Comparison of ENCODE assay signal across 35 cellular contexts in the genomic region with DNA sequence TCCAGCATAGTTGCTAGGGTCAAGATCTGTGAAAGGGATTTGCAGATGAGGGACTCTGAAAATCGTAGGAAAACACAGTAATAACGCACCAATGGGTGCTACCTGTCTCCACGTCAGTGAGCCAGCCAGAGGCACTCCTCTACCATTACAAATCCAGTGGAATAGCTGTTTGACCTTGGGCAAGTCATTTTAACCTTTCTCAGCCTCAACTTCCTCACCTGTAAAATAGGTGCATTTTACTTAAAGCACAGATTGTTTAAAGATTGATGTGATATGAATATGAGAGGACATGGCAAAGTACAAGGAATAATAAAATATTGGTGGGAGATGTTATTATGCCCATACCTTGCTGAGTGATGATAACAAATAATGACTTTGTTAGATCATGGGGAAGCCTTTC.
A peak's percentile ranks its signal among the peaks of the same experiment; 100 is the strongest.
DNase-seq lines count a peak whose midpoint lies in the region; ATAC-seq, FAIRE-seq and TF ChIP-seq lines count a peak whose summit lies in the region.
"Had no signal": no experiment of that assay in that cellular context is flagged by ENCODE, and none has a peak within 500 bp of the region (broad histone marks: within the 10 kb centered on the region; RNA-seq: fewer than 3 reads in every experiment).

No MANE protein-coding gene starts in this region.

- no peak for ATAC-seq in K562
- ATAC-seq: A549; CD8-positive, alpha-beta T cell had no signal

- peak overlapping the region; percentile 98 for H3K27ac ChIP-seq in SK-N-MC
- H3K27ac ChIP-seq in K562 (ENCODE audit: extremely low read depth, low read depth, low read length): no peak overlapping the region
- H3K27ac ChIP-seq: 22Rv1; A549; BLaER1; BLaER1 treated with 17β-estradiol and CSF1 and Interleukin-3, amounts not matched to agents 10 nM and 100 nM; C4-2B had no signal

- DNase-seq in SK-N-MC (ENCODE audit: low read depth, low spot score): no peak
- no peak for DNase-seq in K562 (ENCODE audit: extremely low read depth in 1 of 4, low spot score in 3 of 4)
- DNase-seq in stimulated activated CD4-positive, alpha-beta T cell treated with anti-CD3 and anti-CD28 coated beads, Interleukin-1b, Interleukin-23, amount 100 ng/mL, for 48 hours: no peak
- DNase-seq in mesothelial cell of epicardium (ENCODE audit: low spot score in 2 of 2, unreplicated experiment in 2 of 2): no peak
- DNase-seq in activated CD4-positive, alpha-beta T cell treated with anti-CD3 and anti-CD28 coated beads, Interleukin-2, amount 10 ng/mL, durations not matched to agents 24 days and 14 days: no peak
- DNase-seq: 8988T; ACHN; AML-193; BE2C; C1 segment of cervical spinal cord; Caco-2; Calu3; CD4-positive, alpha-beta memory T cell; CD4-positive, alpha-beta T cell; CD4-positive, CD25-positive, alpha-beta regulatory T cell; CD8-positive, alpha-beta memory T cell; CD8-positive, alpha-beta T cell; COR-L47; DMS 273 treated with DMSO at 0.1 percent for 48 hours; DMS153; DMS53; DMS79; DMS79 treated with DMSO at 0.1 percent for 48 hours; DND-41; EL had no signal

- intact Hi-C loops in K562 (cut with micrococcal nuclease): no loop called here
- intact Hi-C loops in activated CD4-positive, alpha-beta T cell treated with anti-CD3 and anti-CD28 coated beads, Interleukin-2, amount 10 ng/mL, durations not matched to agents 24 days and 14 days (cut with micrococcal nuclease): no loop called here

- no peaks in the 10 kb centered on the region for H3K9me1 ChIP-seq in K562 (ENCODE audit: control insufficient read depth, insufficient read depth, low read length)

- H3K79me2 ChIP-seq in K562 (ENCODE audit: control insufficient read depth, insufficient read depth, low read length): no peaks in the 10 kb centered on the region

- TF ChIP-seq RAD21 in K562 (CRISPR knock-in tag; conservative IDR thresholded peaks at IDR 0.05 in 1 of 2, IDR thresholded peaks at IDR 0.05 in 1 of 2): no peak

- no peak overlapping the region for H2AFZ ChIP-seq in K562 (ENCODE audit: low read depth, low read length)

- FAIRE-seq in K562 (lab: Jason Lieb, UNC): no peak
- FAIRE-seq: A204.1, A549, D721Med had no signal

- TF ChIP-seq POLR2A in K562 (conservative IDR thresholded peaks at IDR 0.05): no peak

- no TSS peak for BruUV-seq in K562 (replicated peaks; lab: Mats Ljungman, UMichigan)

- H3K4me1 Mint-ChIP-seq in nephron (peaks cover 74% of the 10 kb centered on the region), mesothelial cell of epicardium (peaks cover 28% of the 10 kb centered on the region)
- no peaks in the 10 kb centered on the region for H3K4me1 Mint-ChIP-seq in activated CD4-positive, alpha-beta T cell treated with anti-CD3 and anti-CD28 coated beads, Interleukin-2, amount 10 ng/mL, durations not matched to agents 24 days and 14 days
- H3K4me1 Mint-ChIP-seq: B cell; CD4-positive, alpha-beta memory T cell; CD4-positive, CD25-positive, alpha-beta regulatory T cell; CD8-positive, alpha-beta memory T cell had no signal

- TF ChIP-seq EP300 in K562 (IDR thresholded peaks at IDR 0.05; ENCODE audit: low read length): no peak

- H3K9ac ChIP-seq in SK-N-MC (ENCODE audit: insufficient read length): no peak overlapping the region
- H3K9ac ChIP-seq in K562 (ENCODE audit: insufficient read depth in 1 of 2, low read depth in 2 of 2, low read length in 2 of 2): no peak overlapping the region
- H3K9ac ChIP-seq: BLaER1; BLaER1 treated with 17β-estradiol and CSF1 and Interleukin-3, amounts not matched to agents 10 nM and 100 nM had no signal

- H3K27ac Mint-ChIP-seq in nephron: peak overlapping the region in 2 of 3 experiments; percentile 77 to 94
- H3K27ac Mint-ChIP-seq in mesothelial cell of epicardium: no peak overlapping the region
- H3K27ac Mint-ChIP-seq in activated CD4-positive, alpha-beta T cell treated with anti-CD3 and anti-CD28 coated beads, Interleukin-2, amount 10 ng/mL, durations not matched to agents 24 days and 14 days: no peak overlapping the region
- H3K27ac Mint-ChIP-seq: B cell; CD14-positive monocyte; CD4-positive, alpha-beta memory T cell; CD4-positive, alpha-beta T cell; CD4-positive, CD25-positive, alpha-beta regulatory T cell; CD8-positive, alpha-beta memory T cell; CD8-positive, alpha-beta T cell had no signal

- CTCF ChIA-PET in K562 (lab: Yijun Ruan, JAX; ENCODE audit: low intra/inter-chr PET ratio): no interaction called here

- H3K36me3 ChIP-seq in SK-N-MC (ENCODE audit: insufficient read depth, low read length) (no peaks in the 10 kb centered on the region), K562 (ENCODE audit: control insufficient read depth, insufficient read depth, low read length) (no peaks in the 10 kb centered on the region)
- H3K36me3 ChIP-seq: BE2C; BLaER1; BLaER1 treated with 17β-estradiol and CSF1 and Interleukin-3, amounts not matched to agents 10 nM and 100 nM had no signal

- POLR2A ChIA-PET in K562 (lab: Yijun Ruan, JAX): interaction anchor here (0.6 kb wide), 1 partner anchor 21 kb away, joined by 3 read pairs; no protein-coding TSS in a partner anchor

- WGBS in K562 (ENCODE audit: insufficient coverage, low coverage, missing lambda C conversion rate): 0% methylated on average over 3 of the region's 3 CpGs

- H3K36me3 Mint-ChIP-seq in nephron (ENCODE audit: low read depth) (peaks cover 10% of the 10 kb centered on the region), mesothelial cell of epicardium (peaks cover 1% of the 10 kb centered on the region)
- no peaks in the 10 kb centered on the region for H3K36me3 Mint-ChIP-seq in activated CD4-positive, alpha-beta T cell treated with anti-CD3 and anti-CD28 coated beads, Interleukin-2, amount 10 ng/mL, durations not matched to agents 24 days and 14 days (ENCODE audit: low read depth)
- H3K36me3 Mint-ChIP-seq: CD14-positive monocyte; CD4-positive, alpha-beta memory T cell; CD4-positive, CD25-positive, alpha-beta regulatory T cell; CD8-positive, alpha-beta memory T cell; CD8-positive, alpha-beta T cell had no signal

- H3K27me3 Mint-ChIP-seq in nephron (ENCODE audit: low read depth) (no peaks in the 10 kb centered on the region), mesothelial cell of epicardium (ENCODE audit: low read depth) (no peaks in the 10 kb centered on the region)
- H3K27me3 Mint-ChIP-seq in activated CD4-positive, alpha-beta T cell treated with anti-CD3 and anti-CD28 coated beads, Interleukin-2, amount 10 ng/mL, durations not matched to agents 24 days and 14 days: no peaks in the 10 kb centered on the region
- H3K27me3 Mint-ChIP-seq: CD4-positive, CD25-positive, alpha-beta regulatory T cell had no signal

- H3K4me3 ChIP-seq in SK-N-MC: no peak overlapping the region
- no peak overlapping the region for H3K4me3 ChIP-seq in K562
- H3K4me3 ChIP-seq: A549; BLaER1; BLaER1 treated with 17β-estradiol and CSF1 and Interleukin-3, amounts not matched to agents 10 nM and 100 nM had no signal

- H3K27me3 ChIP-seq in K562 (ENCODE audit: control insufficient read depth in 2 of 2, insufficient read depth in 2 of 2, low read length in 2 of 2): peaks cover 11 to 14% of the 10 kb centered on the region in 2 experiments; a peak in 4 of 5 replicates
- H3K27me3 ChIP-seq: BE2C; BLaER1; BLaER1 treated with 17β-estradiol and CSF1 and Interleukin-3, amounts not matched to agents 10 nM and 100 nM had no signal

- H3K4me1 ChIP-seq in K562 (replicated peaks in 1 of 2; ENCODE audit: control insufficient read depth in 2 of 2, insufficient read depth in 2 of 2, low read length in 2 of 2): no peaks in the 10 kb centered on the region
- H3K4me1 ChIP-seq: A549, Caco-2 had no signal

- H3K9me3 ChIP-seq in SK-N-MC (ENCODE audit: low read depth, low read length): no peaks in the 10 kb centered on the region
- no peaks in the 10 kb centered on the region for H3K9me3 ChIP-seq in K562 (replicated peaks; ENCODE audit: control insufficient read depth, insufficient read depth, low read depth, low read length)
- H3K9me3 ChIP-seq: A549; BE2C; BLaER1; BLaER1 treated with 17β-estradiol and CSF1 and Interleukin-3, amounts not matched to agents 10 nM and 100 nM; Caco-2 had no signal

- no peak for TF ChIP-seq CTCF in K562 (IDR thresholded peaks at IDR 0.05 in 2 of 3, conservative IDR thresholded peaks at IDR 0.05 in 1 of 3; ENCODE audit: insufficient read depth in 2 of 3, low read depth in 1 of 3, low read length in 3 of 3)
- no peak for TF ChIP-seq CTCF in nephron (IDR thresholded peaks at IDR 0.05; ENCODE audit: unreplicated experiment in 3 of 3)
- no peak for TF ChIP-seq CTCF in mesothelial cell of epicardium (IDR thresholded peaks at IDR 0.05; ENCODE audit: unreplicated experiment)

- in situ Hi-C loops in K562 (cut with MboI): no loop called here

- H3K9me3 Mint-ChIP-seq in nephron (no peaks in the 10 kb centered on the region), mesothelial cell of epicardium (no peaks in the 10 kb centered on the region)
- H3K9me3 Mint-ChIP-seq in activated CD4-positive, alpha-beta T cell treated with anti-CD3 and anti-CD28 coated beads, Interleukin-2, amount 10 ng/mL, durations not matched to agents 24 days and 14 days: no peaks in the 10 kb centered on the region
- H3K9me3 Mint-ChIP-seq: CD4-positive, alpha-beta memory T cell; CD4-positive, alpha-beta T cell; CD4-positive, CD25-positive, alpha-beta regulatory T cell; CD8-positive, alpha-beta T cell had no signal

- H3K4me2 ChIP-seq in K562 (ENCODE audit: insufficient read depth, low read length): no peak overlapping the region
- H3K4me2 ChIP-seq: A549; BLaER1; BLaER1 treated with 17β-estradiol and CSF1 and Interleukin-3, amounts not matched to agents 10 nM and 100 nM had no signal

- no peaks in the 10 kb centered on the region for H4K20me1 ChIP-seq in K562 (replicated peaks; ENCODE audit: control insufficient read depth, insufficient read depth, low read length)
- H4K20me1 ChIP-seq: BLaER1; BLaER1 treated with 17β-estradiol and CSF1 and Interleukin-3, amounts not matched to agents 10 nM and 100 nM had no signal

- H3K4me3 Mint-ChIP-seq in nephron (no peak overlapping the region), mesothelial cell of epicardium (no peak overlapping the region)
- no peak overlapping the region for H3K4me3 Mint-ChIP-seq in activated CD4-positive, alpha-beta T cell treated with anti-CD3 and anti-CD28 coated beads, Interleukin-2, amount 10 ng/mL, durations not matched to agents 24 days and 14 days
- H3K4me3 Mint-ChIP-seq: B cell; CD14-positive monocyte; CD4-positive, alpha-beta memory T cell; CD4-positive, alpha-beta T cell; CD4-positive, CD25-positive, alpha-beta regulatory T cell; CD8-positive, alpha-beta memory T cell; CD8-positive, alpha-beta T cell had no signal

TF ChIP-seq in K562, 482 proteins besides CTCF, POLR2A, EP300 and RAD21:
- peak; percentile 48 for TF ChIP-seq RBM25 (IDR thresholded peaks at IDR 0.05; ENCODE audit: low read depth, low read length, severe bottlenecking)
- peak; percentile 93 for TF ChIP-seq ESRRA (IDR thresholded peaks at IDR 0.05; ENCODE audit: borderline replicate concordance, low read depth)
- no peak for TF ChIP-seq HMGN3 (IDR thresholded peaks at IDR 0.05; ENCODE audit: borderline replicate concordance, extremely low read depth, insufficient read length, low read depth, low read length)

Comparison
In these comparisons a context has a peak if more than half of its experiments do, and no peak if none do; other contexts are left out.
1. H3K27ac Mint-ChIP-seq: peak in nephron (2 of 3); none in mesothelial cell of epicardium (single experiment) and activated CD4-positive, alpha-beta T cell treated with anti-CD3 and anti-CD28 coated beads, Interleukin-2, amount 10 ng/mL, durations not matched to agents 24 days and 14 days (single experiment).